Comparison of ENCODE assay signal across 19 cellular contexts in genomic region chr4:97498875-97499274, GRCh38.
A peak's percentile ranks its signal among the peaks of the same experiment; 100 is the strongest.
DNase-seq lines count a peak whose midpoint lies in the region; ATAC-seq and TF ChIP-seq lines count a peak whose summit lies in the region.
"Had no signal": no experiment of that assay in that cellular context is flagged by ENCODE, and none has a peak within 500 bp of the region (broad histone marks: within the 10 kb centered on the region; RNA-seq: fewer than 3 reads in every experiment).

No MANE protein-coding gene starts in this region.

- no peaks in the 10 kb centered on the region for H3F3A ChIP-seq in MM.1S (ENCODE audit: insufficient read depth, low read length)

- H3K27ac Mint-ChIP-seq in activated naive CD4-positive, alpha-beta T cell treated with anti-CD3 and anti-CD28 coated beads for 36 hours: no peak overlapping the region
- H3K27ac Mint-ChIP-seq: CD14-positive monocyte; IgD-negative memory B cell; naive thymus-derived CD4-positive, alpha-beta T cell had no signal

- no peaks in the 10 kb centered on the region for H3K4me1 Mint-ChIP-seq in activated naive CD4-positive, alpha-beta T cell treated with anti-CD3 and anti-CD28 coated beads for 36 hours (ENCODE audit: low read depth)
- H3K4me1 Mint-ChIP-seq: CD14-positive monocyte; IgD-negative memory B cell; naive thymus-derived CD4-positive, alpha-beta T cell had no signal

- H3K4me2 ChIP-seq in hepatocyte (no peak overlapping the region), MM.1S (ENCODE audit: low read depth, low read length) (no peak overlapping the region)

- H3K9me3 ChIP-seq in hepatocyte (ENCODE audit: low read depth) (no peaks in the 10 kb centered on the region), MM.1S (replicated peaks; ENCODE audit: insufficient read depth, low read length) (no peaks in the 10 kb centered on the region)
- H3K9me3 ChIP-seq: tibial nerve had no signal

- 58% methylated on average over 3 of the region's 3 CpGs for WGBS in hepatocyte (ENCODE audit: low lambda C conversion rate, missing lambda C conversion rate)

- in situ Hi-C loops in astrocyte of the cerebellum (cut with HindIII; ENCODE audit: low sequenced_read_pairs): no loop called here

- H3K4me3 Mint-ChIP-seq in activated naive CD4-positive, alpha-beta T cell treated with anti-CD3 and anti-CD28 coated beads for 36 hours: no peak overlapping the region
- H3K4me3 Mint-ChIP-seq: CD14-positive monocyte; IgD-negative memory B cell; naive thymus-derived CD4-positive, alpha-beta T cell had no signal

- H3K9me2 ChIP-seq in hepatocyte (replicated peaks; ENCODE audit: insufficient read depth) (no peaks in the 10 kb centered on the region), MM.1S (replicated peaks; ENCODE audit: insufficient read depth, low read length) (no peaks in the 10 kb centered on the region)

- TF ChIP-seq CTCF in astrocyte of the cerebellum (IDR thresholded peaks at IDR 0.05; ENCODE audit: low read depth, low read length, missing control alignments): no peak
- TF ChIP-seq CTCF in hepatocyte (IDR thresholded peaks at IDR 0.05; ENCODE audit: poor library complexity): no peak
- TF ChIP-seq CTCF in MM.1S (IDR thresholded peaks at IDR 0.05; ENCODE audit: low read length): no peak

- H2AFZ ChIP-seq in hepatocyte: no peak overlapping the region
- no peak overlapping the region for H2AFZ ChIP-seq in MM.1S (ENCODE audit: low read length)

- H4K20me1 ChIP-seq in hepatocyte (ENCODE audit: insufficient read depth, poor library complexity, severe bottlenecking) (no peaks in the 10 kb centered on the region), MM.1S (ENCODE audit: insufficient read depth, low read length) (no peaks in the 10 kb centered on the region)

- H3K36me3 ChIP-seq in hepatocyte (replicated peaks; ENCODE audit: insufficient read depth, low read depth) (no peaks in the 10 kb centered on the region), MM.1S (replicated peaks; ENCODE audit: insufficient read depth, low read length) (no peaks in the 10 kb centered on the region)
- H3K36me3 ChIP-seq: tibial nerve had no signal

- CTCF ChIA-PET in activated naive CD4-positive, alpha-beta T cell treated with anti-CD3 and anti-CD28 coated beads for 36 hours (lab: Charles Lee): no interaction called here

- no peaks in the 10 kb centered on the region for H3K79me2 ChIP-seq in hepatocyte
- no peaks in the 10 kb centered on the region for H3K79me2 ChIP-seq in MM.1S (ENCODE audit: low read length)

- H3K4me3 ChIP-seq in astrocyte of the cerebellum (ENCODE audit: low read depth, low read length) (no peak overlapping the region), hepatocyte (no peak overlapping the region), skeletal muscle cell (ENCODE audit: low read depth, low read length) (no peak overlapping the region), MM.1S (ENCODE audit: low read length) (no peak overlapping the region)
- H3K4me3 ChIP-seq: tibial nerve had no signal

- H3K9ac ChIP-seq in MM.1S (ENCODE audit: low read length): no peak overlapping the region

- no peaks in the 10 kb centered on the region for H3K36me3 Mint-ChIP-seq in activated naive CD4-positive, alpha-beta T cell treated with anti-CD3 and anti-CD28 coated beads for 36 hours (ENCODE audit: low read depth)
- H3K36me3 Mint-ChIP-seq: CD14-positive monocyte; IgD-negative memory B cell; naive thymus-derived CD4-positive, alpha-beta T cell had no signal

- H3K4me1 ChIP-seq in hepatocyte (ENCODE audit: insufficient read depth): no peaks in the 10 kb centered on the region
- peaks cover 11% of the 10 kb centered on the region; the same call in 1 of the 2 replicates for H3K4me1 ChIP-seq in MM.1S (ENCODE audit: low read length)

- no peaks in the 10 kb centered on the region for H3K27me3 Mint-ChIP-seq in activated naive CD4-positive, alpha-beta T cell treated with anti-CD3 and anti-CD28 coated beads for 36 hours (ENCODE audit: low read depth)
- H3K27me3 Mint-ChIP-seq: IgD-negative memory B cell; naive thymus-derived CD4-positive, alpha-beta T cell had no signal

- intact Hi-C loops in activated naive CD4-positive, alpha-beta T cell treated with anti-CD3 and anti-CD28 coated beads for 36 hours (cut with micrococcal nuclease): no loop called here

- DNase-seq in LHCN-M2 (ENCODE audit: low read depth) (peak; percentile 14), astrocyte of the cerebellum (ENCODE audit: low read depth) (peak; percentile 57), hepatocyte (ENCODE audit: low spot score) (peak; percentile 18), skeletal muscle cell (ENCODE audit: low read depth) (peak; percentile 48), MM.1S (no peak)
- DNase-seq in activated naive CD4-positive, alpha-beta T cell treated with anti-CD3 and anti-CD28 coated beads for 36 hours: no peak
- DNase-seq: activated CD4-positive, CD25-positive, alpha-beta regulatory T cell; head of caudate nucleus; naive thymus-derived CD4-positive, alpha-beta T cell; NCI-H1417; NCI-H446; retina; stimulated activated CD4-positive, alpha-beta T cell treated with anti-CD3 and anti-CD28 coated beads, Interleukin-1b, Interleukin-23, amount 100 ng/mL, for 48 hours; stimulated activated CD8-positive, alpha-beta memory T cell treated with anti-CD3 and anti-CD28 coated beads, Interleukin-4, amount 100 ng/mL, for 48 hours had no signal

- no peaks in the 10 kb centered on the region for H3K27me3 ChIP-seq in hepatocyte
- H3K27me3 ChIP-seq in MM.1S (replicated peaks; ENCODE audit: insufficient read depth, low read length): no peaks in the 10 kb centered on the region
- H3K27me3 ChIP-seq: tibial nerve had no signal

- ATAC-seq in HG02571 (IDR thresholded peaks at IDR 0.05; ENCODE audit: unreplicated experiment) (no peak), HG02623 (IDR thresholded peaks at IDR 0.05; ENCODE audit: unreplicated experiment) (no peak)
- ATAC-seq: naive thymus-derived CD4-positive, alpha-beta T cell had no signal

- no peaks in the 10 kb centered on the region for H3K9me3 Mint-ChIP-seq in activated naive CD4-positive, alpha-beta T cell treated with anti-CD3 and anti-CD28 coated beads for 36 hours
- H3K9me3 Mint-ChIP-seq: IgD-negative memory B cell had no signal

- H3K27ac ChIP-seq in hepatocyte (no peak overlapping the region), MM.1S (ENCODE audit: low read length) (no peak overlapping the region)
- H3K27ac ChIP-seq: tibial nerve had no signal

Comparison
In these comparisons a context has a peak if more than half of its experiments do, and no peak if none do; other contexts are left out.
1. DNase-seq: peak in LHCN-M2 (single experiment), astrocyte of the cerebellum (single experiment), hepatocyte (single experiment) and skeletal muscle cell (single experiment); none in activated naive CD4-positive, alpha-beta T cell treated with anti-CD3 and anti-CD28 coated beads for 36 hours (single experiment) and MM.1S (single experiment).